In the genomic region with DNA sequence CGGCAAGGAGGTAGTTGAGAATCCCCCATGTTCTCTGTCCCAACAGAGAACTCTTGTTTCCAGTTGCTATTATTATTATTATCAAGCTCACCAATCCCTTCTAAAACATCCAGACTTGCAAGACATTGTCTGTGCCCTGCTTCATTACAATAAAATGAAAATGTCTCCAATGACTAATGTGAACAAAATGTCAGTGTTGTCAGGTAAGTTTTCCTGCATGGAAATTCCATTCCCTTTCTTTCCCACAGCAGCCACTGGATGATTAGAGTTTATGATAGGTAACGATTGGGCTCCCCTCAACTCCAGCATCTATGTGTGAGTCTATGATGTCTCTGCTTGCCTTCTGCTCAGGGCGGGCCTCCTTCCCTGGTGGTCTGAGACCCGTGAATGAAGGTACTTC, we compare ENCODE assay signal across 1 cellular context.
TF ChIP-seq lines count a peak whose summit lies in the region.

No MANE protein-coding gene starts in this region.

TF ChIP-seq in HCT116, 20 proteins besides CTCF, POLR2A, EP300 and RAD21 (continued from another document):
- no peak for TF ChIP-seq REST (IDR thresholded peaks at IDR 0.05; ENCODE audit: low read depth)
- TF ChIP-seq ELF1 (IDR thresholded peaks at IDR 0.05; ENCODE audit: borderline replicate concordance, low read depth) = no peak
- no peak for TF ChIP-seq POLR2AphosphoS5 (IDR thresholded peaks at IDR 0.05; ENCODE audit: low read depth, low read length)
- no peak for TF ChIP-seq EZH2phosphoT487 (IDR thresholded peaks at IDR 0.05; ENCODE audit: borderline replicate concordance)
- TF ChIP-seq, protein P1, sequence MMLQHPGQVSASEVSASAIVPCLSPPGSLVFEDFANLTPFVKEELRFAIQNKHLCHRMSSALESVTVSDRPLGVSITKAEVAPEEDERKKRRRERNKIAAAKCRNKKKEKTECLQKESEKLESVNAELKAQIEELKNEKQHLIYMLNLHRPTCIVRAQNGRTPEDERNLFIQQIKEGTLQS (IDR thresholded peaks at IDR 0.05) = no peak
- TF ChIP-seq CEBPB (IDR thresholded peaks at IDR 0.05; ENCODE audit: low read depth) = no peak
- no peak for TF ChIP-seq FOSL1 (IDR thresholded peaks at IDR 0.05; ENCODE audit: low read depth)
